8 cellular contexts compared by ENCODE assay signal in genomic region chr3:10116138-10116460, GRCh38. TPM values are rescaled to one million over a fixed set of nuclear protein-coding genes. Genes with fewer than 3 reads are reported as not detected.
DNase-seq lines count a peak whose midpoint lies in the region; ATAC-seq and TF ChIP-seq lines count a peak whose summit lies in the region.
"Had no signal": no experiment of that assay in that cellular context is flagged by ENCODE, and none has a peak within 500 bp of the region (broad histone marks: within the 10 kb centered on the region; RNA-seq: fewer than 3 reads in every experiment).

No MANE protein-coding gene starts in this region.

- peaks cover 56% of the 10 kb centered on the region for H3K79me2 ChIP-seq in osteoblast (ENCODE audit: insufficient read depth, low read length)

- H3K4me3 ChIP-seq in GM06990 (replicated peaks; ENCODE audit: low read depth, low read length) (peak overlapping the region; percentile 99), fibroblast of mammary gland (ENCODE audit: control insufficient read depth, low read depth, low read length) (peak overlapping the region; percentile 90), osteoblast (ENCODE audit: insufficient read depth, low read length) (peak overlapping the region; percentile 92)

- peaks cover 38% of the 10 kb centered on the region for H4K20me1 ChIP-seq in osteoblast (ENCODE audit: insufficient read depth, low read length)

- H3K4me2 ChIP-seq in osteoblast (ENCODE audit: insufficient read depth, low read length): peak overlapping the region; percentile 97

- no peak for DNase-seq in GM06990 (ENCODE audit: extremely low read depth, insufficient read length)
- DNase-seq in SW480 (ENCODE audit: low spot score): peak; percentile 6
- peak; percentile 60 for DNase-seq in fibroblast of mammary gland (ENCODE audit: low read depth)
- DNase-seq in osteoblast (ENCODE audit: insufficient read length, low spot score, missing footprints): no peak
- no peak for DNase-seq in NCI-H1694 (lab: John Stamatoyannopoulos, UW)

- H3K9me3 ChIP-seq in osteoblast (ENCODE audit: low read depth, low read length): no peaks in the 10 kb centered on the region

- ATAC-seq in HG02943 (IDR thresholded peaks at IDR 0.05; ENCODE audit: low read depth, unreplicated experiment) (peak; percentile 19), HG03045 (IDR thresholded peaks at IDR 0.05; ENCODE audit: unreplicated experiment) (no peak)

- peak overlapping the region; percentile 87 for H3K27ac ChIP-seq in osteoblast (ENCODE audit: low read depth, low read length)

- H3K36me3 ChIP-seq in GM06990 (ENCODE audit: control insufficient read depth, insufficient read depth, low read length) (no peaks in the 10 kb centered on the region; the same call in none of the 2 replicates), osteoblast (ENCODE audit: insufficient read depth, low read length) (peaks cover 6% of the 10 kb centered on the region)

- H2AFZ ChIP-seq in osteoblast (ENCODE audit: low read length): peak overlapping the region; percentile 94

- TF ChIP-seq CTCF in GM06990 (IDR thresholded peaks at IDR 0.05; ENCODE audit: insufficient read depth, low read length, poor library complexity, severe bottlenecking): no peak
- no peak for TF ChIP-seq CTCF in fibroblast of mammary gland (conservative IDR thresholded peaks at IDR 0.05; ENCODE audit: control insufficient read depth, insufficient read depth, low read depth, low read length)
- TF ChIP-seq CTCF in osteoblast (IDR thresholded peaks at IDR 0.05; ENCODE audit: extremely low read depth, low read depth, low read length): no peak

- H3K27me3 ChIP-seq in GM06990 (replicated peaks; ENCODE audit: control insufficient read depth, insufficient read depth, low read length): no peaks in the 10 kb centered on the region
- no peaks in the 10 kb centered on the region for H3K27me3 ChIP-seq in osteoblast (ENCODE audit: insufficient read depth, low read length)

- H3K4me1 ChIP-seq in osteoblast (ENCODE audit: insufficient read depth, low read length): peaks cover 13% of the 10 kb centered on the region

RNA-seq across cellular contexts. Expression of gene BRK1, which starts 0.6 kb away (rescaled TPM):
- 113 and 114 TPM in 2 replicates for total RNA-seq in osteoblast

RNA-seq across cellular contexts. Expression of gene FANCD2OS, which starts 8.0 kb away (rescaled TPM):
- not detected in 2 replicates for total RNA-seq in osteoblast
- total RNA-seq: dermis microvascular lymphatic vessel endothelial cell had no signal

RNA-seq across cellular contexts. Expression of gene VHL, which starts 25.5 kb away (rescaled TPM):
- 33.9 and 36.9 TPM in 2 replicates for total RNA-seq in osteoblast

RNA-seq across cellular contexts. Expression of gene IRAK2, which starts 48.6 kb away (rescaled TPM):
- 3.2 and 4.0 TPM in 2 replicates for total RNA-seq in osteoblast

Comparison
In these comparisons a context has a peak if more than half of its experiments do, and no peak if none do; other contexts are left out.
1. DNase-seq: peak in SW480 (single experiment) and fibroblast of mammary gland (single experiment); none in GM06990 (single experiment), osteoblast (single experiment) and NCI-H1694 (single experiment).
2. Peak in every context shown above with its lines, with median percentiles within 50 percentile points of each other: H3K4me3 ChIP-seq.